ENCODE assay signal across 25 cellular contexts in genomic region chr19:33957804-33958203, GRCh38.
"Had no signal": no experiment of that assay in that cellular context is flagged by ENCODE, and none has a peak within 500 bp of the region (broad histone marks: within the 10 kb centered on the region; RNA-seq: fewer than 3 reads in every experiment).

No MANE protein-coding gene starts in this region.

- DNase-seq: naive thymus-derived CD4-positive, alpha-beta T cell; natural killer cell; occipital lobe; pancreas; retina; right cardiac atrium; right lobe of liver; sigmoid colon; small intestine; stimulated activated CD4-positive, alpha-beta T cell treated with anti-CD3 and anti-CD28 coated beads, Interleukin-15, amount 100 ng/mL, for 24 hours; stimulated activated CD4-positive, alpha-beta T cell treated with anti-CD3 and anti-CD28 coated beads, Interleukin-2, amount 100 ng/mL, for 24 hours; stimulated activated CD4-positive, alpha-beta T cell treated with anti-CD3 and anti-CD28 coated beads, Interleukin-2, amount 100 ng/mL, for 48 hours; stimulated activated CD4-positive, alpha-beta T cell treated with anti-CD3 and anti-CD28 coated beads, Interleukin-4, amount 100 ng/mL, for 24 hours; stimulated activated naive B cell treated with anti-CD40 and anti-IgM and Interleukin-4, amounts not matched to agents 10 μg/mL and 1 μg/mL and 100 μg/mL, for 72 hours; stimulated activated naive CD8-positive, alpha-beta T cell treated with anti-CD3 and anti-CD28 coated beads, Interleukin-15, amount 100 ng/mL, for 72 hours; stimulated activated naive CD8-positive, alpha-beta T cell treated with anti-CD3 and anti-CD28 coated beads, Interleukin-15, Interleukin-2, amounts not matched to agents 100 U/mL and 50 U/mL, for 24 hours; thyroid gland; trophoblast cell; upper lobe of left lung had no signal

- H3K4me1 ChIP-seq: neural progenitor cell, pancreas, prostate gland, right lobe of liver, sigmoid colon, thyroid gland, tibial nerve, upper lobe of left lung, vagina had no signal

- H3K9me3 ChIP-seq: pancreas, prostate gland, right lobe of liver, sigmoid colon, thoracic aorta, thyroid gland, tibial nerve, upper lobe of left lung, vagina had no signal

- H3K4me3 ChIP-seq: neural progenitor cell, pancreas, prostate gland, right lobe of liver, sigmoid colon, thoracic aorta, thyroid gland, tibial nerve, upper lobe of left lung, vagina had no signal

- ATAC-seq: naive thymus-derived CD4-positive, alpha-beta T cell; natural killer cell; pancreas; right cardiac atrium; right lobe of liver; stimulated activated effector memory CD8-positive, alpha-beta T cell treated with anti-CD3 and anti-CD28 coated beads, Interleukin-12 subunit alpha, Interleukin-12 subunit beta, amount 100 ng/mL, for 72 hours; stimulated activated naive B cell treated with anti-CD40 and anti-IgM and Interleukin-4, amounts not matched to agents 10 μg/mL and 1 μg/mL and 100 μg/mL, for 72 hours; stimulated activated naive CD8-positive, alpha-beta T cell treated with anti-CD3 and anti-CD28 coated beads, Interleukin-15, amount 100 ng/mL, for 72 hours; stimulated activated naive CD8-positive, alpha-beta T cell treated with anti-CD3 and anti-CD28 coated beads, Interleukin-15, Interleukin-2, amounts not matched to agents 100 U/mL and 50 U/mL, for 24 hours had no signal

- H3K36me3 ChIP-seq: neural progenitor cell, pancreas, prostate gland, right lobe of liver, sigmoid colon, thoracic aorta, thyroid gland, tibial nerve, upper lobe of left lung, vagina had no signal

- H3K27me3 ChIP-seq: neural progenitor cell, pancreas, right lobe of liver, thyroid gland, tibial nerve, upper lobe of left lung, vagina had no signal

- H3K27ac ChIP-seq: neural progenitor cell, pancreas, prostate gland, right lobe of liver, sigmoid colon, thoracic aorta, thyroid gland, tibial nerve, upper lobe of left lung, vagina had no signal
